8 cellular contexts compared by ENCODE assay signal in genomic region chr15:80060490-80061006, GRCh38. TPM values are rescaled to one million over a fixed set of nuclear protein-coding genes. Genes with fewer than 3 reads are reported as not detected.
DNase-seq lines count a peak whose midpoint lies in the region; ATAC-seq and TF ChIP-seq lines count a peak whose summit lies in the region.
"Not testable (repeated sequence)": the region's sequence is repeated elsewhere in the genome, so short reads cannot be mapped to it uniquely, and the experiment has no call there.

No MANE protein-coding gene starts in this region.

- not testable (repeated sequence) for TF ChIP-seq CTCF in HL-60 (IDR thresholded peaks at IDR 0.05; ENCODE audit: insufficient read depth, low read length)
- TF ChIP-seq CTCF in chondrocyte (IDR thresholded peaks at IDR 0.05) (peak; percentile 69), nephron (IDR thresholded peaks at IDR 0.05; ENCODE audit: unreplicated experiment in 3 of 3) (peak in 1 of 3 experiments; percentile 8)

- H3K27ac ChIP-seq in HL-60 (replicated peaks) = peak overlapping the region; percentile 75
- H3K27ac ChIP-seq in right cardiac atrium (ENCODE audit: low read length) = not testable (repeated sequence)

- H3K4me1 ChIP-seq in right cardiac atrium (ENCODE audit: control insufficient read depth, insufficient read depth, low read length) = not testable (repeated sequence)

- H3K4me1 Mint-ChIP-seq in chondrocyte (ENCODE audit: low read depth) (peaks cover 27% of the 10 kb centered on the region), nephron (peaks cover 22% of the 10 kb centered on the region)
- peaks cover 19 to 49% of the 10 kb centered on the region in 2 donors for H3K4me1 Mint-ChIP-seq in stimulated activated naive B cell treated with anti-CD40 and anti-IgM and Interleukin-4, amounts not matched to agents 10 μg/mL and 1 μg/mL and 100 μg/mL, for 72 hours

- not testable (repeated sequence) for H3K9me3 Mint-ChIP-seq in chondrocyte (ENCODE audit: low read depth); nephron; stimulated activated naive B cell treated with anti-CD40 and anti-IgM and Interleukin-4, amounts not matched to agents 10 μg/mL and 1 μg/mL and 100 μg/mL, for 72 hours

- peak; percentile 73 for DNase-seq in CD1c-positive myeloid dendritic cell (ENCODE audit: extremely low spot score)
- peak; percentile 45 to 55 for DNase-seq in HL-60 (ENCODE audit: low read depth in 1 of 2, low spot score in 1 of 2)
- DNase-seq in OCI-M1 (lab: John Stamatoyannopoulos, UW) = peak; percentile 73
- peak; percentile 67 for DNase-seq in activated CD8-positive, alpha-beta memory T cell treated with anti-CD3 and anti-CD28 coated beads for 24 hours
- DNase-seq in chondrocyte (ENCODE audit: low spot score) = not testable (repeated sequence)
- DNase-seq in right cardiac atrium = peak in 1 of 3 donors; percentile 26
- peak; percentile 9 for DNase-seq in stimulated activated naive B cell treated with anti-CD40 and anti-IgM and Interleukin-4, amounts not matched to agents 10 μg/mL and 1 μg/mL and 100 μg/mL, for 72 hours

- H3K36me3 Mint-ChIP-seq in chondrocyte (ENCODE audit: low read depth); nephron (ENCODE audit: low read depth); stimulated activated naive B cell treated with anti-CD40 and anti-IgM and Interleukin-4, amounts not matched to agents 10 μg/mL and 1 μg/mL and 100 μg/mL, for 72 hours: not testable (repeated sequence)

- H3K27ac Mint-ChIP-seq in chondrocyte (ENCODE audit: unreplicated experiment) (peak overlapping the region; percentile 88), nephron (peak overlapping the region; percentile 55 to 93 (median 85))
- H3K27ac Mint-ChIP-seq in stimulated activated naive B cell treated with anti-CD40 and anti-IgM and Interleukin-4, amounts not matched to agents 10 μg/mL and 1 μg/mL and 100 μg/mL, for 72 hours = peak overlapping the region; percentile 93

- not testable (repeated sequence) for H3K9me3 ChIP-seq in right cardiac atrium (ENCODE audit: control insufficient read depth, low read length)

- not testable (repeated sequence) for ATAC-seq in right cardiac atrium; stimulated activated naive B cell treated with anti-CD40 and anti-IgM and Interleukin-4, amounts not matched to agents 10 μg/mL and 1 μg/mL and 100 μg/mL, for 72 hours (replicated peaks)

- H3K4me3 ChIP-seq in HL-60 (replicated peaks; ENCODE audit: insufficient read depth, low read length) (peak overlapping the region; percentile 57), right cardiac atrium (ENCODE audit: low read length) (peak overlapping the region; percentile 99)

- WGBS in right cardiac atrium = 11% methylated on average over 26 of the region's 26 CpGs

- intact Hi-C loops in right cardiac atrium (cut with DNase I) = loop anchor here in 1 of 4 donors (5.0 kb wide), 1 partner anchor 92 kb away; the partner anchor contains the start of gene FAH

- H3K27me3 Mint-ChIP-seq in chondrocyte (ENCODE audit: low read depth); stimulated activated naive B cell treated with anti-CD40 and anti-IgM and Interleukin-4, amounts not matched to agents 10 μg/mL and 1 μg/mL and 100 μg/mL, for 72 hours: not testable (repeated sequence)
- peaks cover 14% of the 10 kb centered on the region for H3K27me3 Mint-ChIP-seq in nephron (ENCODE audit: low read depth)

- H3K27me3 ChIP-seq in HL-60 (ENCODE audit: insufficient read depth, poor library complexity, severe bottlenecking); right cardiac atrium (ENCODE audit: control insufficient read depth, insufficient read depth): not testable (repeated sequence)

- H3K4me3 Mint-ChIP-seq in chondrocyte (ENCODE audit: unreplicated experiment) (peak overlapping the region; percentile 79), nephron (peak overlapping the region; percentile 89 to 95 (median 94))
- H3K4me3 Mint-ChIP-seq in stimulated activated naive B cell treated with anti-CD40 and anti-IgM and Interleukin-4, amounts not matched to agents 10 μg/mL and 1 μg/mL and 100 μg/mL, for 72 hours = peak overlapping the region; percentile 87 to 95

RNA-seq across cellular contexts. Expression of gene ZFAND6, which starts 1.1 kb away (rescaled TPM):
- total RNA-seq in chondrocyte (46.8 to 55.7 TPM (median 49.3 TPM) in 3 replicates), right cardiac atrium (10 to 100 TPM; 64.4 to 72.7 (median 70.4) TPM)
- polyA plus RNA-seq in right cardiac atrium = 84.6 TPM
